ENCODE assay signal across 2 cellular contexts in genomic region chr3:28269884-28270283, GRCh38. TPM values are rescaled to one million over a fixed set of nuclear protein-coding genes. Genes with fewer than 3 reads are reported as not detected.
DNase-seq lines count a peak whose midpoint lies in the region; ATAC-seq, FAIRE-seq and TF ChIP-seq lines count a peak whose summit lies in the region.
"Not testable (repeated sequence)": the region's sequence is repeated elsewhere in the genome, so short reads cannot be mapped to it uniquely, and the experiment has no call there.

No MANE protein-coding gene starts in this region.

- H3K4me1 ChIP-seq in HEK293 (ENCODE audit: control insufficient read depth, insufficient read depth, low read length); K562 (replicated peaks in 1 of 2; ENCODE audit: control insufficient read depth in 2 of 2, insufficient read depth in 2 of 2, low read length in 2 of 2): not testable (repeated sequence)

- DNase-seq in K562 (ENCODE audit: extremely low read depth in 1 of 4, low spot score in 3 of 4) = not testable (repeated sequence)

- TF ChIP-seq EP300 in K562 (IDR thresholded peaks at IDR 0.05; ENCODE audit: low read length) = not testable (repeated sequence)

- not testable (repeated sequence) for ATAC-seq in K562

- H3K9ac ChIP-seq in K562 (ENCODE audit: insufficient read depth in 1 of 2, low read depth in 2 of 2, low read length in 2 of 2) = not testable (repeated sequence)

- H3K9me3 ChIP-seq in HEK293 (ENCODE audit: control insufficient read depth, insufficient read depth, low read depth, low read length); K562 (replicated peaks; ENCODE audit: control insufficient read depth, insufficient read depth, low read depth, low read length): not testable (repeated sequence)

- not testable (repeated sequence) for FAIRE-seq in K562 (lab: Jason Lieb, UNC)

- POLR2A ChIA-PET in HEK293 (lab: Yijun Ruan, JAX); K562 (lab: Yijun Ruan, JAX): not testable (repeated sequence)

- not testable (repeated sequence) for H3K9me1 ChIP-seq in K562 (ENCODE audit: control insufficient read depth, insufficient read depth, low read length)

- WGBS in K562 (ENCODE audit: insufficient coverage, low coverage, missing lambda C conversion rate) = 96% methylated on average over 2 of the region's 2 CpGs

- not testable (repeated sequence) for H3K4me3 ChIP-seq in HEK293 (ENCODE audit: low read depth, low read length); K562

- not testable (repeated sequence) for TF ChIP-seq POLR2A in K562 (conservative IDR thresholded peaks at IDR 0.05)

- intact Hi-C loops in K562 (cut with micrococcal nuclease) = not testable (repeated sequence)

- not testable (repeated sequence) for TF ChIP-seq RAD21 in K562 (CRISPR knock-in tag; conservative IDR thresholded peaks at IDR 0.05 in 1 of 2, IDR thresholded peaks at IDR 0.05 in 1 of 2)

- not testable (repeated sequence) for H4K20me1 ChIP-seq in K562 (replicated peaks; ENCODE audit: control insufficient read depth, insufficient read depth, low read length)

- not testable (repeated sequence) for H3K79me2 ChIP-seq in K562 (ENCODE audit: control insufficient read depth, insufficient read depth, low read length)

- H3K4me2 ChIP-seq in K562 (ENCODE audit: insufficient read depth, low read length) = not testable (repeated sequence)

- in situ Hi-C loops in K562 (cut with MboI) = not testable (repeated sequence)

- BruUV-seq in K562 (replicated peaks; lab: Mats Ljungman, UMichigan) = not testable (repeated sequence)

- not testable (repeated sequence) for H3K27me3 ChIP-seq in K562 (ENCODE audit: control insufficient read depth in 2 of 2, insufficient read depth in 2 of 2, low read length in 2 of 2)

- CTCF ChIA-PET in HEK293 (lab: Yijun Ruan, JAX); K562 (lab: Yijun Ruan, JAX; ENCODE audit: low intra/inter-chr PET ratio): not testable (repeated sequence)

- not testable (repeated sequence) for H3K27ac ChIP-seq in HEK293 (ENCODE audit: extremely low read depth, low read depth, low read length); K562 (ENCODE audit: extremely low read depth, low read depth, low read length)

- H3K36me3 ChIP-seq in HEK293 (ENCODE audit: control insufficient read depth in 2 of 2, insufficient read depth in 1 of 2, low read length in 2 of 2) = peaks cover 0 to 15% of the 10 kb centered on the region in 2 experiments; a peak in 1 of 3 replicates
- peaks cover 22% of the 10 kb centered on the region for H3K36me3 ChIP-seq in K562 (ENCODE audit: control insufficient read depth, insufficient read depth, low read length)

- not testable (repeated sequence) for H2AFZ ChIP-seq in K562 (ENCODE audit: low read depth, low read length)

- not testable (repeated sequence) for TF ChIP-seq CTCF in HEK293 (tag by site-specific recombination; IDR thresholded peaks at IDR 0.05); K562 (IDR thresholded peaks at IDR 0.05 in 2 of 3, conservative IDR thresholded peaks at IDR 0.05 in 1 of 3; ENCODE audit: insufficient read depth in 2 of 3, low read depth in 1 of 3, low read length in 3 of 3)

TF ChIP-seq in HEK293, 187 proteins besides CTCF, POLR2A, EP300 and RAD21:
- TF ChIP-seq ZNF146 (tag by site-specific recombination; IDR thresholded peaks at IDR 0.05) = peak; percentile 61

TF ChIP-seq in K562, 482 proteins besides CTCF, POLR2A, EP300 and RAD21:
- TF ChIP-seq ZNF146 (CRISPR knock-in tag; IDR thresholded peaks at IDR 0.05; ENCODE audit: unreplicated experiment) (peak; percentile 88), RBM25 (IDR thresholded peaks at IDR 0.05; ENCODE audit: low read depth, low read length, severe bottlenecking) (peak; percentile 11)

RNA-seq across cellular contexts. Expression of gene CMC1, which starts 28.5 kb away (rescaled TPM):
- total RNA-seq in K562 (2011; cell fraction: chromatin; rRNA removed; ENCODE audit: low replicate concordance) = 10.8 and 42.1 TPM in 2 replicates
- 8.3 and 11.2 TPM in 2 replicates for total RNA-seq in K562 (2011; cell fraction: nucleolus; rRNA removed)
- 22.1 and 38.3 TPM in 2 replicates for total RNA-seq in K562 (2011; cell fraction: nucleoplasm; rRNA removed)
- total RNA-seq in K562 (2014; rRNA removed) (15.9 and 18.0 TPM in 2 replicates), K562 (2014; rRNA removed; fragmentation: Illumina TruSeq; extraction: Trizol) (52.9 and 57.6 TPM in 2 replicates), K562 (2015; rRNA removed; fragmentation: Illumina TruSeq; extraction: Trizol) (35.6 and 40.3 TPM in 2 replicates), K562 (2021) (38.8 and 42.9 TPM in 2 replicates)
- polyA plus RNA-seq in K562 (2011; rRNA removed) (58.5 and 74.6 TPM in 2 replicates), K562 (2014; fragmentation: Illumina TruSeq; extraction: Trizol) (19.8 and 44.7 TPM in 2 replicates), K562 (2014; fragmentation: Nextera tagmentation; extraction: Ambion mirVana) (10 to 100 TPM; 48.9 to 56.8 TPM), K562 (2014; rRNA removed) (50.9 and 59.0 TPM in 2 replicates)
- polyA plus RNA-seq in K562 (2011; cell fraction: cytosol; rRNA removed) = 12.2 and 20.4 TPM in 2 replicates
- 15.2 and 25.7 TPM in 2 replicates for polyA plus RNA-seq in K562 (2011; cell fraction: nucleus; rRNA removed)
- polyA plus RNA-seq in K562 (2012) = 41.7 and 73.9 TPM in 2 replicates
- 12.4 and 13.6 TPM in 2 replicates for polyA minus RNA-seq in K562 (2011; rRNA and poly(A)+ RNA removed)
- polyA minus RNA-seq in K562 (2011; cell fraction: cytosol; rRNA and poly(A)+ RNA removed) = 8.9 and 13.5 TPM in 2 replicates
- 34.2 and 50.4 TPM in 2 replicates for polyA minus RNA-seq in K562 (2011; cell fraction: nucleus; rRNA and poly(A)+ RNA removed)
